Comparison of ENCODE assay signal across 8 cellular contexts in genomic region chr2:196758474-196759377, GRCh38. TPM values are rescaled to one million over a fixed set of nuclear protein-coding genes. Genes with fewer than 3 reads are reported as not detected.
A peak's percentile ranks its signal among the peaks of the same experiment; 100 is the strongest.
DNase-seq lines count a peak whose midpoint lies in the region; ATAC-seq and TF ChIP-seq lines count a peak whose summit lies in the region.

No MANE protein-coding gene starts in this region.

- H3K9ac ChIP-seq in Loucy (ENCODE audit: low read depth, low read length, poor library complexity, severe bottlenecking), result no peak overlapping the region

- H3K27me3 ChIP-seq in Loucy (ENCODE audit: insufficient read depth, low read length, poor library complexity, severe bottlenecking), result no peaks in the 10 kb centered on the region

- H3K4me2 ChIP-seq in Loucy (ENCODE audit: low read depth, low read length, poor library complexity, severe bottlenecking), result no peak overlapping the region

- DNase-seq in cerebellar cortex (ENCODE audit: low spot score) (peak; percentile 10), midbrain (lab: John Stamatoyannopoulos, UW) (peak; percentile 14), HK-2 (ENCODE audit: unreplicated experiment) (no peak), COR-L47 (lab: John Stamatoyannopoulos, UW) (no peak), left colon (no peak), middle frontal gyrus (ENCODE audit: extremely low spot score, low spot score) (no peak)

- TF ChIP-seq CTCF in C4-2B (conservative IDR thresholded peaks at IDR 0.05) (peak; percentile 49), Loucy (conservative IDR thresholded peaks at IDR 0.05; ENCODE audit: low read length) (peak; percentile 69)

- no peak overlapping the region for H3K4me3 ChIP-seq in Loucy (ENCODE audit: low read length, poor library complexity, severe bottlenecking)

- H3F3A ChIP-seq in Loucy (ENCODE audit: low read depth), result no peaks in the 10 kb centered on the region

- H3K4me1 ChIP-seq in Loucy (ENCODE audit: insufficient read depth, low read length, poor library complexity, severe bottlenecking), result no peaks in the 10 kb centered on the region

- no peaks in the 10 kb centered on the region for H3K79me2 ChIP-seq in Loucy (ENCODE audit: insufficient read depth, low read length)

- H3K36me3 ChIP-seq in Loucy (ENCODE audit: insufficient read depth, low read length), result peaks cover 20% of the 10 kb centered on the region

- no peaks in the 10 kb centered on the region for H4K20me1 ChIP-seq in Loucy (ENCODE audit: insufficient read depth, low read length, poor library complexity, severe bottlenecking)

- H3K9me2 ChIP-seq in Loucy (replicated peaks; ENCODE audit: low read depth, low read length), result no peaks in the 10 kb centered on the region

- no peak overlapping the region for H2AFZ ChIP-seq in Loucy (ENCODE audit: low read length)

- intact Hi-C loops in left colon (cut with DNase I, micrococcal nuclease), result no loop called here

- H3K27ac ChIP-seq in C4-2B, result no peak overlapping the region

- ATAC-seq in left colon, result no peak

- H3K9me3 ChIP-seq in Loucy (ENCODE audit: insufficient read depth, low read depth, low read length), result no peaks in the 10 kb centered on the region

RNA-seq across cellular contexts. Expression of gene GTF3C3, which starts 40.8 kb away (rescaled TPM):
- total RNA-seq in left colon, result 10 to 100 TPM; 18.5 to 28.4 TPM

RNA-seq across cellular contexts. Expression of gene C2orf66, which starts 50.4 kb away (rescaled TPM):
- not detected for total RNA-seq in left colon

Comparison
In these comparisons a context has a peak if more than half of its experiments do, and no peak if none do; other contexts are left out.
1. DNase-seq: peak in cerebellar cortex (single experiment) and midbrain (single experiment); none in HK-2 (single experiment), COR-L47 (single experiment), left colon (0 of 2) and middle frontal gyrus (single experiment).